In genomic region chr17:59533694-59534093, GRCh38 we compare ENCODE assay signal across 25 cellular contexts. TPM values are rescaled to one million over a fixed set of nuclear protein-coding genes. Genes with fewer than 3 reads are reported as not detected.
DNase-seq lines count a peak whose midpoint lies in the region; ATAC-seq and TF ChIP-seq lines count a peak whose summit lies in the region.
"Had no signal": no experiment of that assay in that cellular context is flagged by ENCODE, and none has a peak within 500 bp of the region (broad histone marks: within the 10 kb centered on the region; RNA-seq: fewer than 3 reads in every experiment).

No MANE protein-coding gene starts in this region.

- H3K9me3 ChIP-seq in Loucy (ENCODE audit: insufficient read depth, low read depth, low read length) (no peaks in the 10 kb centered on the region), esophagus muscularis mucosa (no peaks in the 10 kb centered on the region)
- H3K9me3 ChIP-seq: A549, BLaER1, sigmoid colon, SJSA1 had no signal

- H3K4me2 ChIP-seq in Loucy (ENCODE audit: low read depth, low read length, poor library complexity, severe bottlenecking): no peak overlapping the region
- H3K4me2 ChIP-seq: A549, BLaER1 had no signal

- no peak overlapping the region for H3K9ac ChIP-seq in Loucy (ENCODE audit: low read depth, low read length, poor library complexity, severe bottlenecking)
- H3K9ac ChIP-seq: BLaER1 had no signal

- TF ChIP-seq POLR2A in esophagus muscularis mucosa (IDR thresholded peaks at IDR 0.05; ENCODE audit: low read depth) (no peak), erythroblast (IDR thresholded peaks at IDR 0.05; ENCODE audit: low read length) (no peak)

- 0 out of 2 replicates have a peak overlapping the region, but pooled peaks have one; percentile 33 for H2AFZ ChIP-seq in Loucy (ENCODE audit: low read length)

- H3K27ac ChIP-seq in esophagus muscularis mucosa (replicated peaks in 1 of 4) (no peak overlapping the region), brain microvascular endothelial cell (no peak overlapping the region)
- H3K27ac ChIP-seq: A549, BLaER1, sigmoid colon, SJSA1 had no signal

- H3F3A ChIP-seq in Loucy (ENCODE audit: low read depth): no peaks in the 10 kb centered on the region

- no peaks in the 10 kb centered on the region for H3K4me1 ChIP-seq in Loucy (ENCODE audit: insufficient read depth, low read length, poor library complexity, severe bottlenecking)
- H3K4me1 ChIP-seq in esophagus muscularis mucosa: no peaks in the 10 kb centered on the region
- H3K4me1 ChIP-seq: A549, sigmoid colon, SJSA1 had no signal

- 79% methylated on average over 5 of the region's 5 CpGs for WGBS in esophagus muscularis mucosa

- no peak for TF ChIP-seq EP300 in esophagus muscularis mucosa (IDR thresholded peaks at IDR 0.05)

- in situ Hi-C loops in brain microvascular endothelial cell (cut with HindIII; ENCODE audit: low pct_ligation_motif_present, low sequenced_read_pairs): no loop called here

- H3K4me3 ChIP-seq in Loucy (ENCODE audit: low read length, poor library complexity, severe bottlenecking): no peak overlapping the region
- no peak overlapping the region for H3K4me3 ChIP-seq in esophagus muscularis mucosa
- H3K4me3 ChIP-seq in brain microvascular endothelial cell (ENCODE audit: low read depth, low read length): no peak overlapping the region
- H3K4me3 ChIP-seq: A549, BLaER1, sigmoid colon, SJSA1 had no signal

- intact Hi-C loops in esophagus muscularis mucosa (cut with DNase I): no loop called here

- H3K36me3 ChIP-seq in Loucy (ENCODE audit: insufficient read depth, low read length) (no peaks in the 10 kb centered on the region), esophagus muscularis mucosa (no peaks in the 10 kb centered on the region), brain microvascular endothelial cell (replicated peaks) (no peaks in the 10 kb centered on the region)
- H3K36me3 ChIP-seq: BLaER1, sigmoid colon, SJSA1 had no signal

- H3K27me3 ChIP-seq in Loucy (ENCODE audit: insufficient read depth, low read length, poor library complexity, severe bottlenecking) (no peaks in the 10 kb centered on the region), esophagus muscularis mucosa (no peaks in the 10 kb centered on the region), brain microvascular endothelial cell (replicated peaks) (no peaks in the 10 kb centered on the region)
- H3K27me3 ChIP-seq: BLaER1, sigmoid colon had no signal

- TF ChIP-seq CTCF in Loucy (conservative IDR thresholded peaks at IDR 0.05; ENCODE audit: low read length) (no peak), esophagus muscularis mucosa (IDR thresholded peaks at IDR 0.05) (no peak), brain microvascular endothelial cell (IDR thresholded peaks at IDR 0.05; ENCODE audit: low read depth, low read length, missing control alignments) (no peak)

- H3K9me2 ChIP-seq in Loucy (replicated peaks; ENCODE audit: low read depth, low read length): no peaks in the 10 kb centered on the region

- no peaks in the 10 kb centered on the region for H4K20me1 ChIP-seq in Loucy (ENCODE audit: insufficient read depth, low read length, poor library complexity, severe bottlenecking)
- H4K20me1 ChIP-seq: BLaER1 had no signal

- peak; percentile 21 for DNase-seq in Ammon's horn (ENCODE audit: low spot score)
- DNase-seq in SIG-M5 treated with dmso at 0.1 percent for 504 hours (lab: John Stamatoyannopoulos, UW; ENCODE audit: unreplicated experiment): peak; percentile 83
- DNase-seq in esophagus muscularis mucosa (ENCODE audit: extremely low spot score): peak; percentile 53
- DNase-seq in kidney glomerular epithelial cell (lab: John Stamatoyannopoulos, UW): no peak
- no peak for DNase-seq in erythroblast (lab: John Stamatoyannopoulos, UW)
- no peak for DNase-seq in brain microvascular endothelial cell
- DNase-seq: activated CD4-positive, alpha-beta T cell treated with anti-CD3 and anti-CD28 coated beads, Interleukin-2, amount 50 U/mL, for 48 hours; activated naive CD4-positive, alpha-beta T cell; dermis blood vessel endothelial cell; H7; head of caudate nucleus; NCI-H1092; NCI-H1930; NCI-H226; NCI-H748 treated with DMSO at 0.1 percent for 48 hours; sigmoid colon; T-helper 2 cell had no signal

- ATAC-seq in GM21786 (IDR thresholded peaks at IDR 0.05; ENCODE audit: unreplicated experiment): no peak
- ATAC-seq: A549, left lobe of liver, Panc1, WTC11 had no signal

- H3K79me2 ChIP-seq in Loucy (ENCODE audit: insufficient read depth, low read length): no peaks in the 10 kb centered on the region

RNA-seq across cellular contexts. Expression of gene DHX40, which starts 31.7 kb away (rescaled TPM):
- 10 to 100 TPM; 32.4 to 48.0 (median 44.3) TPM for total RNA-seq in esophagus muscularis mucosa

Comparison
In these comparisons a context has a peak if more than half of its experiments do, and no peak if none do; other contexts are left out.
1. DNase-seq: peak in Ammon's horn (single experiment), SIG-M5 treated with dmso at 0.1 percent for 504 hours (single experiment) and esophagus muscularis mucosa (single experiment); none in kidney glomerular epithelial cell (single experiment), erythroblast (0 of 2) and brain microvascular endothelial cell (single experiment).